In genomic region chr18:13537022-13537780, GRCh38 we compare ENCODE assay signal across 17 cellular contexts.
"Had no signal": no experiment of that assay in that cellular context is flagged by ENCODE, and none has a peak within 500 bp of the region (broad histone marks: within the 10 kb centered on the region; RNA-seq: fewer than 3 reads in every experiment).

No MANE protein-coding gene starts in this region.

- H3K9me3 ChIP-seq: colonic mucosa, pancreas, stomach, thoracic aorta, uterus had no signal

- ATAC-seq: activated T-cell treated with anti-CD3 and anti-CD28 coated beads, Interleukin-2, amount 50 U/mL, for 72 hours; left ventricle myocardium superior had no signal

- H3K4me3 Mint-ChIP-seq: activated T-cell treated with anti-CD3 and anti-CD28 coated beads, Interleukin-2, amount 50 U/mL, for 72 hours; neural crest cell had no signal

- H3K9me3 Mint-ChIP-seq: activated T-cell treated with anti-CD3 and anti-CD28 coated beads, Interleukin-2, amount 50 U/mL, for 72 hours; neural crest cell had no signal

- DNase-seq: activated CD4-positive, alpha-beta T cell treated with anti-CD3 and anti-CD28 coated beads, Interleukin-2, amount 50 U/mL, for 4 hours; activated CD4-positive, CD25-positive, alpha-beta regulatory T cell treated with anti-CD3 and anti-CD28 coated beads, Interleukin-2, amount 50 U/mL, for 72 hours; activated naive CD4-positive, alpha-beta T cell; activated T-cell treated with anti-CD3 and anti-CD28 coated beads, Interleukin-2, amount 50 U/mL, for 72 hours; caudate nucleus; colonic mucosa; effector CD8-positive, alpha-beta T cell; kidney; left ventricle myocardium superior; mesendoderm; stimulated activated CD4-positive, alpha-beta T cell treated with anti-CD3 and anti-CD28 coated beads, Interleukin-4, amount 100 ng/mL, for 1 hour; stimulated activated CD8-positive, alpha-beta memory T cell treated with anti-CD3 and anti-CD28 coated beads, Interleukin-4, amount 100 ng/mL, for 48 hours; stomach; uterus had no signal
